In the genomic region with DNA sequence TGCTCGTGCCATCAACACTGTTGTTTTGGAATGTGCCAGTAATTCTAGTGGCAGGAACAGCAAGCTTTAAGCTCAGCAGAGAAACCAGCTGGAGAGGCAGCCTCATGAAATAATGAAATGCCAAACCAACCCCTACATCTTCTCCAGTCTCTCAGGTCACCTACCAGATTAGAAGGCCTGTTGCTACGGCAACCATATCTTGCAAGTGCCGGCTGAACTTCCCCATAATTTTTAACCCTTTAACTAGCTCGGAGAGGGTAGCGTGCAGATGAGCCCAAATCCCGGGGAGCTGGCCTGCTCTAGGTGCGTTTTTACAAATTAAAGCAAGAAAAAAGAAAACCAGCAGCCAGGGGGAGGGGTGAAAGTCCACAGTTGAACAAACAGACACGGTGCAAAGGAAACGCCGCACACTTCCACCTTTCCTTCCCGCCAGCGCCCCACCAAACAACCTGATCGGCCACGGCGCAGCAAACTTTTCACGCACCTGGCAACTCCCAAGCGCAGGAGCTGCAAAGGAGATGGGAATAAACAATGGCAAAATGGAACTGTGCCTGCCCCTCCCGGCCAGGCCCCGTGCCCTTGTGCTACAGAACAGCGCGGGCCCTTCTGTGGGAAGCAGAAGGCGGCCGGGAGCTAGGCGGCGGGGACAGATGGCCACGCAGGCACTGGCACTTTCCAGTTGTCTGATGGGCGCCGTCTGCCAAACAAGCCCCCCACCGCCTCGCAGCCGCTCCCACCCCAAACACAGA, we compare ENCODE assay signal across 10 cellular contexts. TPM values are rescaled to one million over a fixed set of nuclear protein-coding genes. Genes with fewer than 3 reads are reported as not detected.
DNase-seq lines count a peak whose midpoint lies in the region; ATAC-seq and TF ChIP-seq lines count a peak whose summit lies in the region.
"Had no signal": no experiment of that assay in that cellular context is flagged by ENCODE, and none has a peak within 500 bp of the region (broad histone marks: within the 10 kb centered on the region; RNA-seq: fewer than 3 reads in every experiment).

No MANE protein-coding gene starts in this region.

- no peak for TF ChIP-seq POLR2A in Peyer's patch (IDR thresholded peaks at IDR 0.05)

- peaks cover 42% of the 10 kb centered on the region for H3K9me3 Mint-ChIP-seq in glutamatergic neuron (ENCODE audit: unreplicated experiment)

- H3K27ac ChIP-seq in left ventricle myocardium inferior (replicated peaks) = peak overlapping the region; percentile 18
- H3K27ac ChIP-seq in Peyer's patch = peak overlapping the region in 1 of 4 donors; percentile 26
- H3K27ac ChIP-seq in upper lobe of right lung = no peak overlapping the region
- H3K27ac ChIP-seq: tibial artery had no signal

- peak overlapping the region; percentile 83 for H3K4me3 Mint-ChIP-seq in glutamatergic neuron (ENCODE audit: unreplicated experiment)

- no peaks in the 10 kb centered on the region for H3K9me3 ChIP-seq in left ventricle myocardium inferior (replicated peaks)
- H3K9me3 ChIP-seq in Peyer's patch = no peaks in the 10 kb centered on the region
- no peaks in the 10 kb centered on the region for H3K9me3 ChIP-seq in upper lobe of right lung
- H3K9me3 ChIP-seq: tibial artery had no signal

- no peaks in the 10 kb centered on the region for H3K36me3 ChIP-seq in left ventricle myocardium inferior
- peaks cover 0 to 5% (median 0%) of the 10 kb centered on the region in 3 donors for H3K36me3 ChIP-seq in Peyer's patch
- H3K36me3 ChIP-seq in upper lobe of right lung = no peaks in the 10 kb centered on the region

- no peaks in the 10 kb centered on the region for H3K27me3 ChIP-seq in left ventricle myocardium inferior (ENCODE audit: low read depth)
- no peaks in the 10 kb centered on the region for H3K27me3 ChIP-seq in Peyer's patch
- no peaks in the 10 kb centered on the region for H3K27me3 ChIP-seq in upper lobe of right lung
- H3K27me3 ChIP-seq: tibial artery had no signal

- peak overlapping the region; percentile 99 for H3K27ac Mint-ChIP-seq in glutamatergic neuron (ENCODE audit: unreplicated experiment)

- H3K4me1 ChIP-seq in left ventricle myocardium inferior = peaks cover 99% of the 10 kb centered on the region
- peaks cover 0 to 45% (median 2%) of the 10 kb centered on the region in 4 donors for H3K4me1 ChIP-seq in Peyer's patch
- peaks cover 33% of the 10 kb centered on the region for H3K4me1 ChIP-seq in upper lobe of right lung

- DNase-seq in left ventricle myocardium inferior (no peak), Right ventricle myocardium inferior (ENCODE audit: missing footprints) (no peak), Peyer's patch (peak in 1 of 3 donors; percentile 68), glutamatergic neuron (peak; percentile 76), upper lobe of right lung (no peak), globus pallidus (ENCODE audit: low spot score) (no peak), NCI-H1092 treated with DMSO at 0.1 percent for 48 hours (lab: John Stamatoyannopoulos, UW) (no peak)
- DNase-seq: activated effector memory CD4-positive, alpha-beta T cell treated with Interleukin-2 at 50 U/mL for 16 hours; tibial artery had no signal

- intact Hi-C loops in left ventricle myocardium inferior (cut with micrococcal nuclease) (no loop called here), Right ventricle myocardium inferior (cut with DNase I) (loop anchor here (2.0 kb wide), 1 partner anchor 45 kb away; no protein-coding TSS in a partner anchor), upper lobe of right lung (cut with DNase I) (no loop called here)

- no peaks in the 10 kb centered on the region for H3K36me3 Mint-ChIP-seq in glutamatergic neuron (ENCODE audit: unreplicated experiment)

- H3K4me1 Mint-ChIP-seq in glutamatergic neuron (ENCODE audit: low read depth, unreplicated experiment) = peaks cover 80% of the 10 kb centered on the region

- H3K27me3 Mint-ChIP-seq in glutamatergic neuron (ENCODE audit: unreplicated experiment) = peaks cover 41% of the 10 kb centered on the region

- H3K4me3 ChIP-seq in left ventricle myocardium inferior (peak overlapping the region; percentile 33), Peyer's patch (peak overlapping the region in 3 of 4 donors; percentile 13 to 24 (median 22)), upper lobe of right lung (peak overlapping the region; percentile 25)
- H3K4me3 ChIP-seq: tibial artery had no signal

- TF ChIP-seq CTCF in left ventricle myocardium inferior (IDR thresholded peaks at IDR 0.05; ENCODE audit: borderline replicate concordance) = no peak
- peak in 1 of 6 experiments; percentile 3 for TF ChIP-seq CTCF in Peyer's patch (IDR thresholded peaks at IDR 0.05)
- TF ChIP-seq CTCF in glutamatergic neuron (IDR thresholded peaks at IDR 0.05; ENCODE audit: partially characterized antibody, unreplicated experiment) = no peak
- TF ChIP-seq CTCF in upper lobe of right lung (IDR thresholded peaks at IDR 0.05) = no peak

- ATAC-seq in Right ventricle myocardium inferior (no peak), upper lobe of right lung (peak; percentile 26), GM19351 (IDR thresholded peaks at IDR 0.05; ENCODE audit: unreplicated experiment) (no peak)

RNA-seq across cellular contexts. Expression of a gene that starts 50.1 kb away (rescaled TPM):
- 57.7 TPM for total RNA-seq in left ventricle myocardium inferior
- 53.6 TPM for total RNA-seq in Right ventricle myocardium inferior
- total RNA-seq in Peyer's patch = 10 to 100 TPM; 19.0 to 35.2 (median 33.4) TPM
- 608 TPM for total RNA-seq in glutamatergic neuron (ENCODE audit: unreplicated experiment)
- 40.4 TPM for total RNA-seq in upper lobe of right lung

Comparison
In these comparisons a context has a peak if more than half of its experiments do, and no peak if none do; other contexts are left out.
1. RNA of a gene that starts 50.1 kb away (total RNA-seq): 608 TPM in glutamatergic neuron (single experiment); 57.7 TPM in left ventricle myocardium inferior (single experiment), 53.6 TPM in Right ventricle myocardium inferior (single experiment), 40.4 TPM in upper lobe of right lung (single experiment) and 19.0 to 35.2 TPM in Peyer's patch; every median in the first group is over 10 times any median in the second.
2. Peak in every context shown above with its lines, with median percentiles within 50 percentile points of each other: H3K4me3 ChIP-seq.